1 cellular context compared by ENCODE assay signal in genomic region chr16:55832788-55833583, GRCh38.
TF ChIP-seq lines count a peak whose summit lies in the region.

CES1 (minus strand) TSS chr16:55833096; CDS start chr16:55833055, 41 bp downstream.

TF ChIP-seq in HepG2, 621 proteins besides CTCF, POLR2A, EP300 and RAD21 (continued from another document and continues in another):
- TF ChIP-seq, protein P1, sequence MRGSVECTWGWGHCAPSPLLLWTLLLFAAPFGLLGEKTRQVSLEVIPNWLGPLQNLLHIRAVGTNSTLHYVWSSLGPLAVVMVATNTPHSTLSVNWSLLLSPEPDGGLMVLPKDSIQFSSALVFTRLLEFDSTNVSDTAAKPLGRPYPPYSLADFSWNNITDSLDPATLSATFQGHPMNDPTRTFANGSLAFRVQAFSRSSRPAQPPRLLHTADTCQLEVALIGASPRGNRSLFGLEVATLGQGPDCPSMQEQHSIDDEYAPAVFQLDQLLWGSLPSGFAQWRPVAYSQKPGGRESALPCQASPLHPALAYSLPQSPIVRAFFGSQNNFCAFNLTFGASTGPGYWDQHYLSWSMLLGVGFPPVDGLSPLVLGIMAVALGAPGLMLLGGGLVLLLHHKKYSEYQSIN (CRISPR knock-in tag; IDR thresholded peaks at IDR 0.05; ENCODE audit: borderline replicate concordance) = no peak
- peak; percentile 34 for TF ChIP-seq FOXC1 (CRISPR knock-in tag; IDR thresholded peaks at IDR 0.05; ENCODE audit: borderline replicate concordance)
- TF ChIP-seq ZBTB37 (CRISPR knock-in tag; IDR thresholded peaks at IDR 0.05) = no peak
- no peak; the same call in 1 of the 2 replicates for TF ChIP-seq TP53 (CRISPR knock-in tag; conservative IDR thresholded peaks at IDR 0.05)
- TF ChIP-seq, protein P2, sequence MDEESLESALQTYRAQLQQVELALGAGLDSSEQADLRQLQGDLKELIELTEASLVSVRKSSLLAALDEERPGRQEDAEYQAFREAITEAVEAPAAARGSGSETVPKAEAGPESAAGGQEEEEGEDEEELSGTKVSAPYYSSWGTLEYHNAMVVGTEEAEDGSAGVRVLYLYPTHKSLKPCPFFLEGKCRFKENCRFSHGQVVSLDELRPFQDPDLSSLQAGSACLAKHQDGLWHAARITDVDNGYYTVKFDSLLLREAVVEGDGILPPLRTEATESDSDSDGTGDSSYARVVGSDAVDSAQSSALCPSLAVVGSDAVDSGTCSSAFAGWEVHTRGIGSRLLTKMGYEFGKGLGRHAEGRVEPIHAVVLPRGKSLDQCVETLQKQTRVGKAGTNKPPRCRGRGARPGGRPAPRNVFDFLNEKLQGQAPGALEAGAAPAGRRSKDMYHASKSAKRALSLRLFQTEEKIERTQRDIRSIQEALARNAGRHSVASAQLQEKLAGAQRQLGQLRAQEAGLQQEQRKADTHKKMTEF (CRISPR knock-in tag; IDR thresholded peaks at IDR 0.05) = peak; percentile 87
- no peak for TF ChIP-seq HOXD1 (CRISPR knock-in tag; IDR thresholded peaks at IDR 0.05)
- peak; percentile 71; the same call in 1 of the 2 replicates for TF ChIP-seq ZNF441 (CRISPR knock-in tag; IDR thresholded peaks at IDR 0.05; ENCODE audit: borderline replicate concordance)
- TF ChIP-seq, protein P3, sequence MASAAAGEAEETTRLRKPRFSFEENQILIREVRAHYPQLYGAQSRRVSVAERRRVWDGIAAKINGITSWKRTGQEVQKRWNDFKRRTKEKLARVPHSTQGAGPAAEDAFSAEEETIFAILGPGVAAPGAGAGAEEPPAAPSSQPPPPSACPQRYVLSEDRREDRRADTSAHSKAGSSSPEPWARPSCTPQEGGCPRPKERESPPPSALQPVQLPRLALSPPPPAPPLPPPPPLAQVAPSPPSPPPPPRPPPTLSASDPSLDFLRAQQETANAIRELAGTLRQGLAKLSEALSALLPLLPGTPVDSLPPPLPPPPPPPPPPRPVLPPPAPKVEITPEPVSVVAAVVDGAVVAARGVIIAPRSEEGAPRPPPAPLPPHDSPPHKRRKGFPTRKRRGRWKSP (CRISPR knock-in tag; IDR thresholded peaks at IDR 0.05) = 0 out of 2 replicates have a peak, but pooled peaks have one; percentile 53
- TF ChIP-seq SP5 (CRISPR knock-in tag; IDR thresholded peaks at IDR 0.05; ENCODE audit: borderline replicate concordance, low read depth) = peak; percentile 94
- TF ChIP-seq ZNF580 (CRISPR knock-in tag; IDR thresholded peaks at IDR 0.05; ENCODE audit: borderline replicate concordance, low read depth) = no peak
- TF ChIP-seq ZNF160 (CRISPR knock-in tag; IDR thresholded peaks at IDR 0.05) = 0 out of 2 replicates have a peak, but pooled peaks have one; percentile 24
- TF ChIP-seq ZNF646 (CRISPR knock-in tag; IDR thresholded peaks at IDR 0.05) = no peak
- peak; percentile 29; the same call in 1 of the 2 replicates for TF ChIP-seq KLF6 (CRISPR knock-in tag; IDR thresholded peaks at IDR 0.05)
- peak; percentile 79 for TF ChIP-seq THRA (CRISPR knock-in tag; IDR thresholded peaks at IDR 0.05; ENCODE audit: borderline replicate concordance)
- 0 out of 2 replicates have a peak, but pooled peaks have one; percentile 73 for TF ChIP-seq RCOR2 (CRISPR knock-in tag; IDR thresholded peaks at IDR 0.05)
- peak; percentile 76; the same call in 1 of the 2 replicates for TF ChIP-seq GLI4 (CRISPR knock-in tag; IDR thresholded peaks at IDR 0.05; ENCODE audit: borderline replicate concordance)
- peak; percentile 87 for TF ChIP-seq SOX5 (CRISPR knock-in tag; IDR thresholded peaks at IDR 0.05; ENCODE audit: borderline replicate concordance)
- 0 out of 2 replicates have a peak, but pooled peaks have one; percentile 74 for TF ChIP-seq ZNF660 (CRISPR knock-in tag; IDR thresholded peaks at IDR 0.05; ENCODE audit: borderline replicate concordance, low read depth)
- TF ChIP-seq ZNF792 (CRISPR knock-in tag; IDR thresholded peaks at IDR 0.05) = peak; percentile 21; the same call in 1 of the 2 replicates
- no peak; the same call in 1 of the 2 replicates for TF ChIP-seq MEF2D (CRISPR knock-in tag; IDR thresholded peaks at IDR 0.05)
- TF ChIP-seq, protein P4, sequence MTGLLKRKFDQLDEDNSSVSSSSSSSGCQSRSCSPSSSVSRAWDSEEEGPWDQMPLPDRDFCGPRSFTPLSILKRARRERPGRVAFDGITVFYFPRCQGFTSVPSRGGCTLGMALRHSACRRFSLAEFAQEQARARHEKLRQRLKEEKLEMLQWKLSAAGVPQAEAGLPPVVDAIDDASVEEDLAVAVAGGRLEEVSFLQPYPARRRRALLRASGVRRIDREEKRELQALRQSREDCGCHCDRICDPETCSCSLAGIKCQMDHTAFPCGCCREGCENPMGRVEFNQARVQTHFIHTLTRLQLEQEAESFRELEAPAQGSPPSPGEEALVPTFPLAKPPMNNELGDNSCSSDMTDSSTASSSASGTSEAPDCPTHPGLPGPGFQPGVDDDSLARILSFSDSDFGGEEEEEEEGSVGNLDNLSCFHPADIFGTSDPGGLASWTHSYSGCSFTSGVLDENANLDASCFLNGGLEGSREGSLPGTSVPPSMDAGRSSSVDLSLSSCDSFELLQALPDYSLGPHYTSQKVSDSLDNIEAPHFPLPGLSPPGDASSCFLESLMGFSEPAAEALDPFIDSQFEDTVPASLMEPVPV (CRISPR knock-in tag; IDR thresholded peaks at IDR 0.05) = peak; percentile 71
- peak; percentile 71 for TF ChIP-seq FOSL2 (CRISPR knock-in tag; IDR thresholded peaks at IDR 0.05)
- peak; percentile 82 for TF ChIP-seq ZBTB7B (CRISPR knock-in tag; IDR thresholded peaks at IDR 0.05)
- TF ChIP-seq NCOR1 (IDR thresholded peaks at IDR 0.05; ENCODE audit: borderline replicate concordance, low read length) = peak; percentile 73; the same call in 1 of the 2 replicates
- TF ChIP-seq ZNF891 (CRISPR knock-in tag; IDR thresholded peaks at IDR 0.05) = no peak
- no peak for TF ChIP-seq ZNF510 (CRISPR knock-in tag; IDR thresholded peaks at IDR 0.05; ENCODE audit: low read depth)
- TF ChIP-seq ZNF552 (CRISPR knock-in tag; IDR thresholded peaks at IDR 0.05; ENCODE audit: borderline replicate concordance) = 0 out of 2 replicates have a peak, but pooled peaks have one; percentile 49
- TF ChIP-seq NFRKB (IDR thresholded peaks at IDR 0.05) = no peak
- TF ChIP-seq HOXA9 (CRISPR knock-in tag; IDR thresholded peaks at IDR 0.05; ENCODE audit: borderline replicate concordance) = no peak
- 0 out of 2 replicates have a peak, but pooled peaks have one; percentile 17 for TF ChIP-seq SIX1 (CRISPR knock-in tag; IDR thresholded peaks at IDR 0.05; ENCODE audit: borderline replicate concordance)
- TF ChIP-seq MBNL3 (CRISPR knock-in tag; conservative IDR thresholded peaks at IDR 0.05) = no peak
- TF ChIP-seq FOXA1 (IDR thresholded peaks at IDR 0.05) = no peak
- peak; percentile 48 for TF ChIP-seq FOXA1 (CRISPR knock-in tag; IDR thresholded peaks at IDR 0.05)
- TF ChIP-seq ELF3 (CRISPR knock-in tag; IDR thresholded peaks at IDR 0.05) = peak; percentile 57; the same call in 1 of the 2 replicates
- TF ChIP-seq SMARCC2 (IDR thresholded peaks at IDR 0.05) = no peak
- TF ChIP-seq ZBTB1 (CRISPR knock-in tag; IDR thresholded peaks at IDR 0.05; ENCODE audit: borderline replicate concordance) = no peak
- TF ChIP-seq THYN1 (CRISPR knock-in tag; IDR thresholded peaks at IDR 0.05; ENCODE audit: borderline replicate concordance, low read depth) = no peak
- TF ChIP-seq TFAP4 (IDR thresholded peaks at IDR 0.05; ENCODE audit: borderline replicate concordance, low read depth) = peak; percentile 75; the same call in 1 of the 2 replicates
- peak; percentile 24; the same call in 1 of the 2 replicates for TF ChIP-seq MEIS2 (CRISPR knock-in tag; IDR thresholded peaks at IDR 0.05)
- peak; percentile 74 for TF ChIP-seq ZNF331 (CRISPR knock-in tag; IDR thresholded peaks at IDR 0.05)
- TF ChIP-seq, protein P5, sequence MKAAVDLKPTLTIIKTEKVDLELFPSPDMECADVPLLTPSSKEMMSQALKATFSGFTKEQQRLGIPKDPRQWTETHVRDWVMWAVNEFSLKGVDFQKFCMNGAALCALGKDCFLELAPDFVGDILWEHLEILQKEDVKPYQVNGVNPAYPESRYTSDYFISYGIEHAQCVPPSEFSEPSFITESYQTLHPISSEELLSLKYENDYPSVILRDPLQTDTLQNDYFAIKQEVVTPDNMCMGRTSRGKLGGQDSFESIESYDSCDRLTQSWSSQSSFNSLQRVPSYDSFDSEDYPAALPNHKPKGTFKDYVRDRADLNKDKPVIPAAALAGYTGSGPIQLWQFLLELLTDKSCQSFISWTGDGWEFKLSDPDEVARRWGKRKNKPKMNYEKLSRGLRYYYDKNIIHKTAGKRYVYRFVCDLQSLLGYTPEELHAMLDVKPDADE (CRISPR knock-in tag; IDR thresholded peaks at IDR 0.05) = no peak
- peak; percentile 87 for TF ChIP-seq CEBPB (IDR thresholded peaks at IDR 0.05; ENCODE audit: borderline replicate concordance, low read depth, low read length)
- TF ChIP-seq CHCHD3 (CRISPR knock-in tag; IDR thresholded peaks at IDR 0.05) = peak; percentile 73; the same call in 1 of the 2 replicates
- peak; percentile 86; the same call in 1 of the 2 replicates for TF ChIP-seq KLF9 (CRISPR knock-in tag; IDR thresholded peaks at IDR 0.05; ENCODE audit: low read depth)
